ENCODE assay signal across 8 cellular contexts in genomic region chr13:19781526-19781925, GRCh38. TPM values are rescaled to one million over a fixed set of nuclear protein-coding genes. Genes with fewer than 3 reads are reported as not detected.
DNase-seq lines count a peak whose midpoint lies in the region; ATAC-seq lines count a peak whose summit lies in the region.

No MANE protein-coding gene starts in this region.

- H3K36me3 Mint-ChIP-seq in T-helper 2 cell treated with Interferon-gamma antibody and Interleukin-4, amounts not matched to agents 5 μg/mL and 100 μg/mL, for 36 hours (ENCODE audit: low read depth), result peaks cover 14% of the 10 kb centered on the region

- no peaks in the 10 kb centered on the region for H3K36me3 ChIP-seq in H7 (replicated peaks; ENCODE audit: control insufficient read depth, insufficient read depth, low read length)
- H3K36me3 ChIP-seq in skeletal muscle tissue (ENCODE audit: control insufficient read depth in 3 of 3, insufficient read depth in 3 of 3, low read length in 3 of 3), result no peaks in the 10 kb centered on the region

- peaks cover 2 to 4% (median 2%) of the 10 kb centered on the region in 3 donors for H3K4me1 ChIP-seq in skeletal muscle tissue (ENCODE audit: control insufficient read depth in 3 of 3, insufficient read depth in 3 of 3, low read length in 3 of 3)

- peak overlapping the region; percentile 99 for H3K27ac Mint-ChIP-seq in T-helper 2 cell treated with Interferon-gamma antibody and Interleukin-4, amounts not matched to agents 5 μg/mL and 100 μg/mL, for 36 hours

- peak overlapping the region; percentile 99 for H3K4me3 Mint-ChIP-seq in T-helper 2 cell treated with Interferon-gamma antibody and Interleukin-4, amounts not matched to agents 5 μg/mL and 100 μg/mL, for 36 hours

- ATAC-seq in HG02970 (IDR thresholded peaks at IDR 0.05; ENCODE audit: low FRiP score, unreplicated experiment), result no peak

- H3K9ac ChIP-seq in skeletal muscle tissue (ENCODE audit: low read depth in 1 of 3, low read length in 3 of 3), result peak overlapping the region; percentile 96 to 99 (median 98)

- peaks cover 3% of the 10 kb centered on the region for H3K27me3 Mint-ChIP-seq in T-helper 2 cell treated with Interferon-gamma antibody and Interleukin-4, amounts not matched to agents 5 μg/mL and 100 μg/mL, for 36 hours (ENCODE audit: low read depth)

- DNase-seq in H7, result peak; percentile 11
- DNase-seq in T-helper 2 cell treated with Interferon-gamma antibody and Interleukin-4, amounts not matched to agents 5 μg/mL and 100 μg/mL, for 36 hours (ENCODE audit: low spot score), result no peak
- peak; percentile 13 for DNase-seq in glomerular visceral epithelial cell (ENCODE audit: extremely low spot score)
- DNase-seq in putamen (ENCODE audit: low spot score), result no peak
- no peak for DNase-seq in HCEC 1CT
- no peak for DNase-seq in Ammon's horn (ENCODE audit: low spot score)

- H3K27ac ChIP-seq in skeletal muscle tissue (ENCODE audit: low read depth, low read length), result peak overlapping the region; percentile 96

- H3K4me1 Mint-ChIP-seq in T-helper 2 cell treated with Interferon-gamma antibody and Interleukin-4, amounts not matched to agents 5 μg/mL and 100 μg/mL, for 36 hours (ENCODE audit: low read depth), result peaks cover 2% of the 10 kb centered on the region

- H3K9me3 ChIP-seq in skeletal muscle tissue (ENCODE audit: control insufficient read depth in 3 of 3, low read length in 3 of 3), result no peaks in the 10 kb centered on the region

- H3K27me3 ChIP-seq in H7 (ENCODE audit: control insufficient read depth, insufficient read depth, low read length), result no peaks in the 10 kb centered on the region
- H3K27me3 ChIP-seq in skeletal muscle tissue (ENCODE audit: control insufficient read depth in 3 of 3, insufficient read depth in 3 of 3, low read length in 3 of 3), result no peaks in the 10 kb centered on the region

- H3K4me3 ChIP-seq in H7 (ENCODE audit: insufficient read depth, low read depth, low read length) (peak overlapping the region; percentile 100), skeletal muscle tissue (ENCODE audit: low read length in 3 of 3) (peak overlapping the region; percentile 92 to 100 (median 98))

- peaks cover 4% of the 10 kb centered on the region for H3K9me3 Mint-ChIP-seq in T-helper 2 cell treated with Interferon-gamma antibody and Interleukin-4, amounts not matched to agents 5 μg/mL and 100 μg/mL, for 36 hours

RNA-seq across cellular contexts. Expression of gene PSPC1, which starts 1.2 kb away (rescaled TPM):
- 40.6 and 42.2 TPM in 2 replicates for total RNA-seq in H7 (2014; rRNA removed; shearing (Covaris generic))
- 59.5 TPM for total RNA-seq in skeletal muscle tissue

Comparison
In these comparisons a context has a peak if more than half of its experiments do, and no peak if none do; other contexts are left out.
1. DNase-seq: peak in H7 (single experiment) and glomerular visceral epithelial cell (single experiment); none in T-helper 2 cell treated with Interferon-gamma antibody and Interleukin-4, amounts not matched to agents 5 μg/mL and 100 μg/mL, for 36 hours (single experiment), putamen (single experiment), HCEC 1CT (single experiment) and Ammon's horn (single experiment).